28 cellular contexts compared by ENCODE assay signal in the genomic region with DNA sequence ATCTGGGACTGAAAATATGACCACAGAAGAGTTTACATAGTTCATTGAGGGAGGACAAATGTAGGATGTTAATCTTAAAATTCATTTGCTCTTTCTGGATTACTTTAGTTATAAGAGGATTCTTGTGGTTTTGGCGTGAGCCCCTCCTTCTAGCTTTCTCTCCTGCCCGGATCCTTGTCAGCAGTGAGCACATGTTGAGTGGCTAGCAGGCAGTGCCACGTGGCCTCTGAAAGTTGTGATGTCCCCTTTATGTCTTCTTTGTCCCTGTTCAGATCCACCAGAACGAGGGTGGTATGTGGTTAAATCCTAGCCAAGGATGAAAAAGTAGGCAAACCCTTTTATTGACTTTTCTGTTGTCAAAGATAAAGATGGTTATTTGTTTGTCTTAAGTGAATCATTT.
"Had no signal": no experiment of that assay in that cellular context is flagged by ENCODE, and none has a peak within 500 bp of the region (broad histone marks: within the 10 kb centered on the region; RNA-seq: fewer than 3 reads in every experiment).

No MANE protein-coding gene starts in this region.

- H3K27me3 ChIP-seq: brain microvascular endothelial cell, gastrocnemius medialis, right atrium auricular region, suprapubic skin, transverse colon, uterus had no signal

- H3K9me3 ChIP-seq: esophagus squamous epithelium, gastrocnemius medialis, psoas muscle, right atrium auricular region, suprapubic skin, transverse colon, uterus had no signal

- H3K4me1 ChIP-seq: esophagus squamous epithelium, gastrocnemius medialis, psoas muscle, suprapubic skin, uterus had no signal

- H3K27ac ChIP-seq: brain microvascular endothelial cell, coronary artery, esophagus squamous epithelium, gastrocnemius medialis, psoas muscle, right atrium auricular region, skin epidermis, suprapubic skin, transverse colon, uterus, WERI-Rb-1 had no signal

- H3K4me3 Mint-ChIP-seq: activated CD4-positive, alpha-beta T cell treated with anti-CD3 and anti-CD28 coated beads, Interleukin-2, amount 10 ng/mL, durations not matched to agents 7 days and 5 days; activated CD8-positive, alpha-beta memory T cell treated with anti-CD3 and anti-CD28 coated beads, Interleukin-2, amount 10 ng/mL, durations not matched to agents 7 days and 5 days; activated CD8-positive, alpha-beta T cell treated with anti-CD3 and anti-CD28 coated beads for 36 hours; activated naive CD4-positive, alpha-beta T cell treated with anti-CD3 and anti-CD28 coated beads, Interleukin-2, amount 10 ng/mL, durations not matched to agents 7 days and 5 days; endodermal cell; natural killer cell treated with Interleukin-12 subunit alpha and Interleukin-12 subunit beta and Interleukin-15 and Interleukin-18, amount 100 ng/mL, for 72 hours; stimulated activated effector memory CD8-positive, alpha-beta T cell treated with anti-CD3 and anti-CD28 coated beads, Interleukin-12 subunit alpha, Interleukin-12 subunit beta, amount 100 ng/mL, for 72 hours; stimulated activated naive CD8-positive, alpha-beta T cell treated with anti-CD3 and anti-CD28 coated beads, Interleukin-15, amount 100 ng/mL, for 72 hours had no signal

- H3K9me3 Mint-ChIP-seq: activated CD8-positive, alpha-beta T cell treated with anti-CD3 and anti-CD28 coated beads for 36 hours; activated naive CD4-positive, alpha-beta T cell treated with anti-CD3 and anti-CD28 coated beads, Interleukin-2, amount 10 ng/mL, durations not matched to agents 7 days and 5 days; natural killer cell treated with Interleukin-12 subunit alpha and Interleukin-12 subunit beta and Interleukin-15 and Interleukin-18, amount 100 ng/mL, for 72 hours; stimulated activated effector memory CD8-positive, alpha-beta T cell treated with anti-CD3 and anti-CD28 coated beads, Interleukin-12 subunit alpha, Interleukin-12 subunit beta, amount 100 ng/mL, for 72 hours had no signal

- FAIRE-seq: islet of Langerhans, TTC549 had no signal

- H3K36me3 ChIP-seq: brain microvascular endothelial cell, esophagus squamous epithelium, gastrocnemius medialis, right atrium auricular region, suprapubic skin, transverse colon, uterus had no signal

- H3K4me3 ChIP-seq: coronary artery, esophagus squamous epithelium, gastrocnemius medialis, psoas muscle, right atrium auricular region, skin epidermis, suprapubic skin, transverse colon, uterus had no signal

- ATAC-seq: activated CD8-positive, alpha-beta memory T cell treated with anti-CD3 and anti-CD28 coated beads, Interleukin-2, amount 10 ng/mL, durations not matched to agents 7 days and 5 days; activated CD8-positive, alpha-beta T cell treated with anti-CD3 and anti-CD28 coated beads for 36 hours; gastrocnemius medialis; natural killer cell treated with Interleukin-12 subunit alpha and Interleukin-12 subunit beta and Interleukin-15 and Interleukin-18, amount 100 ng/mL, for 72 hours; psoas muscle; stimulated activated effector memory CD8-positive, alpha-beta T cell treated with anti-CD3 and anti-CD28 coated beads, Interleukin-12 subunit alpha, Interleukin-12 subunit beta, amount 100 ng/mL, for 72 hours; stimulated activated naive CD8-positive, alpha-beta T cell treated with anti-CD3 and anti-CD28 coated beads, Interleukin-15, amount 100 ng/mL, for 72 hours had no signal

- H3K36me3 Mint-ChIP-seq: activated naive CD4-positive, alpha-beta T cell treated with anti-CD3 and anti-CD28 coated beads, Interleukin-2, amount 10 ng/mL, durations not matched to agents 7 days and 5 days; natural killer cell treated with Interleukin-12 subunit alpha and Interleukin-12 subunit beta and Interleukin-15 and Interleukin-18, amount 100 ng/mL, for 72 hours had no signal

- H3K27ac Mint-ChIP-seq: activated CD4-positive, alpha-beta T cell treated with anti-CD3 and anti-CD28 coated beads, Interleukin-2, amount 10 ng/mL, durations not matched to agents 7 days and 5 days; activated CD8-positive, alpha-beta memory T cell treated with anti-CD3 and anti-CD28 coated beads, Interleukin-2, amount 10 ng/mL, durations not matched to agents 7 days and 5 days; activated CD8-positive, alpha-beta T cell treated with anti-CD3 and anti-CD28 coated beads for 36 hours; activated naive CD4-positive, alpha-beta T cell treated with anti-CD3 and anti-CD28 coated beads, Interleukin-2, amount 10 ng/mL, durations not matched to agents 7 days and 5 days; endodermal cell; natural killer cell treated with Interleukin-12 subunit alpha and Interleukin-12 subunit beta and Interleukin-15 and Interleukin-18, amount 100 ng/mL, for 72 hours; stimulated activated effector memory CD8-positive, alpha-beta T cell treated with anti-CD3 and anti-CD28 coated beads, Interleukin-12 subunit alpha, Interleukin-12 subunit beta, amount 100 ng/mL, for 72 hours had no signal

- DNase-seq: activated CD4-positive, alpha-beta T cell treated with anti-CD3 and anti-CD28 coated beads, Interleukin-2, amount 10 ng/mL, durations not matched to agents 7 days and 5 days; activated CD4-positive, CD25-positive, alpha-beta regulatory T cell treated with anti-CD3 and anti-CD28 coated beads, Interleukin-2, amount 50 U/mL, for 72 hours; activated CD8-positive, alpha-beta memory T cell treated with anti-CD3 and anti-CD28 coated beads, Interleukin-2, amount 10 ng/mL, durations not matched to agents 7 days and 5 days; activated CD8-positive, alpha-beta T cell treated with anti-CD3 and anti-CD28 coated beads for 36 hours; activated effector memory CD4-positive, alpha-beta T cell treated with anti-CD3 and anti-CD28 coated beads, Interleukin-2, amount 50 U/mL, for 16 hours; activated naive CD4-positive, alpha-beta T cell treated with anti-CD3 and anti-CD28 coated beads, Interleukin-2, amount 10 ng/mL, durations not matched to agents 7 days and 5 days; activated T-cell treated with anti-CD3 and anti-CD28 coated beads for 4 hours; anterior cingulate cortex; brain microvascular endothelial cell; caudate nucleus; endodermal cell; esophagus squamous epithelium; gastrocnemius medialis; hypothalamus; psoas muscle; stimulated activated CD4-positive, alpha-beta T cell treated with anti-CD3 and anti-CD28 coated beads, Interleukin-2, amount 100 ng/mL, for 24 hours; stimulated activated naive CD8-positive, alpha-beta T cell treated with anti-CD3 and anti-CD28 coated beads, Interleukin-15, amount 100 ng/mL, for 72 hours; transverse colon; uterus; WERI-Rb-1 had no signal
